ENCODE assay signal across 9 cellular contexts in genomic region chr3:117407317-117407716, GRCh38.
DNase-seq lines count a peak whose midpoint lies in the region; ATAC-seq, FAIRE-seq and TF ChIP-seq lines count a peak whose summit lies in the region.
"Had no signal": no experiment of that assay in that cellular context is flagged by ENCODE, and none has a peak within 500 bp of the region (broad histone marks: within the 10 kb centered on the region; RNA-seq: fewer than 3 reads in every experiment).

No MANE protein-coding gene starts in this region.

- H3K27ac Mint-ChIP-seq in astrocyte (ENCODE audit: unreplicated experiment), result no peak overlapping the region
- H3K27ac Mint-ChIP-seq: activated naive CD8-positive, alpha-beta T cell treated with anti-CD3 and anti-CD28 coated beads, Interleukin-2, amount 10 ng/mL, durations not matched to agents 7 days and 5 days had no signal

- FAIRE-seq in A549 (lab: Jason Lieb, UNC), result no peak
- no peak for FAIRE-seq in astrocyte (lab: Jason Lieb, UNC)

- intact Hi-C loops in transverse colon (cut with DNase I; ENCODE audit: low total_unique reads), result no loop called here

- H3K9me3 ChIP-seq in A549 (no peaks in the 10 kb centered on the region), astrocyte (ENCODE audit: insufficient read depth, low read depth, low read length) (no peaks in the 10 kb centered on the region), transverse colon (no peaks in the 10 kb centered on the region)

- in situ Hi-C loops in transverse colon (cut with MboI; ENCODE audit: low pct_ligation_motif_present in 1 of 4, low pct_unique_long_range_greater_than_20kb in 1 of 4, low sequenced_read_pairs in 3 of 4), result no loop called here

- peak in 1 of 2 experiments; percentile 81; a peak in 3 of 6 replicates for ATAC-seq in A549
- ATAC-seq in GM18858 (IDR thresholded peaks at IDR 0.05; ENCODE audit: unreplicated experiment), result peak; percentile 76
- ATAC-seq in HG03520 (IDR thresholded peaks at IDR 0.05; ENCODE audit: unreplicated experiment), result peak; percentile 93

- peak; percentile 34 to 56; a peak in 3 of 5 replicates for TF ChIP-seq RAD21 in A549 (conservative IDR thresholded peaks at IDR 0.05 in 1 of 2, IDR thresholded peaks at IDR 0.05 in 1 of 2)

- CTCF ChIA-PET in A549 (lab: Yijun Ruan, JAX), result interaction anchor here (1.0 to 1.6 kb wide), 3 partner anchors 19 to 142 kb away, joined by 3 to 4 read pairs (median 3); no protein-coding TSS in a partner anchor

- peaks cover 7% of the 10 kb centered on the region for H3K4me1 Mint-ChIP-seq in astrocyte (ENCODE audit: low read depth, unreplicated experiment)
- H3K4me1 Mint-ChIP-seq: activated naive CD8-positive, alpha-beta T cell treated with anti-CD3 and anti-CD28 coated beads, Interleukin-2, amount 10 ng/mL, durations not matched to agents 7 days and 5 days had no signal

- H3K27me3 Mint-ChIP-seq in astrocyte (ENCODE audit: low read depth, unreplicated experiment), result no peaks in the 10 kb centered on the region
- H3K27me3 Mint-ChIP-seq: activated naive CD8-positive, alpha-beta T cell treated with anti-CD3 and anti-CD28 coated beads, Interleukin-2, amount 10 ng/mL, durations not matched to agents 7 days and 5 days had no signal

- peak; percentile 30 to 37 for DNase-seq in A549 (ENCODE audit: low read depth in 1 of 2, low spot score in 1 of 2)
- no peak for DNase-seq in astrocyte (ENCODE audit: low read depth)
- no peak for DNase-seq in transverse colon
- no peak for DNase-seq in activated CD8-positive, alpha-beta memory T cell treated with anti-CD3 and anti-CD28 coated beads, Interleukin-2, amount 50 U/mL, for 4 hours
- no peak for DNase-seq in mesenteric fat pad (ENCODE audit: low spot score)
- DNase-seq in kidney glomerular epithelial cell (lab: John Stamatoyannopoulos, UW), result no peak
- DNase-seq: activated naive CD8-positive, alpha-beta T cell treated with anti-CD3 and anti-CD28 coated beads, Interleukin-2, amount 10 ng/mL, durations not matched to agents 7 days and 5 days had no signal

- H3K36me3 Mint-ChIP-seq in astrocyte (ENCODE audit: low read depth, unreplicated experiment), result no peaks in the 10 kb centered on the region
- H3K36me3 Mint-ChIP-seq: activated naive CD8-positive, alpha-beta T cell treated with anti-CD3 and anti-CD28 coated beads, Interleukin-2, amount 10 ng/mL, durations not matched to agents 7 days and 5 days had no signal

- no peak overlapping the region for H2AFZ ChIP-seq in astrocyte (ENCODE audit: low read depth, low read length)

- H3K4me2 ChIP-seq in A549 (no peak overlapping the region), astrocyte (ENCODE audit: low read length) (no peak overlapping the region)

- H3K27me3 ChIP-seq in astrocyte (ENCODE audit: insufficient read depth, low read length) (no peaks in the 10 kb centered on the region), transverse colon (no peaks in the 10 kb centered on the region)

- H3K9ac ChIP-seq in astrocyte (ENCODE audit: low read length), result no peak overlapping the region

- H3K9me3 Mint-ChIP-seq in astrocyte (ENCODE audit: unreplicated experiment), result no peaks in the 10 kb centered on the region
- H3K9me3 Mint-ChIP-seq: activated naive CD8-positive, alpha-beta T cell treated with anti-CD3 and anti-CD28 coated beads, Interleukin-2, amount 10 ng/mL, durations not matched to agents 7 days and 5 days had no signal

- H3K4me3 ChIP-seq in A549 (no peak overlapping the region), astrocyte (ENCODE audit: insufficient read depth, low read depth, low read length) (no peak overlapping the region), transverse colon (no peak overlapping the region)

- H3K4me1 ChIP-seq in A549, result peaks cover 3% of the 10 kb centered on the region; the same call in 1 of the 3 replicates
- no peaks in the 10 kb centered on the region for H3K4me1 ChIP-seq in astrocyte (ENCODE audit: insufficient read depth, low read length)
- no peaks in the 10 kb centered on the region for H3K4me1 ChIP-seq in transverse colon

- TF ChIP-seq CTCF in A549 (IDR thresholded peaks at IDR 0.05), result peak; percentile 28; the same call in 1 of the 3 replicates
- TF ChIP-seq CTCF in astrocyte (IDR thresholded peaks at IDR 0.05; ENCODE audit: insufficient read depth, low read depth, low read length), result peak; percentile 37
- TF ChIP-seq CTCF in transverse colon (IDR thresholded peaks at IDR 0.05), result peak in 3 of 5 experiments; percentile 28 to 46 (median 29)

- no peaks in the 10 kb centered on the region for H3K79me2 ChIP-seq in astrocyte (ENCODE audit: insufficient read depth, low read length)

- TF ChIP-seq EP300 in A549 (IDR thresholded peaks at IDR 0.05) (no peak), transverse colon (IDR thresholded peaks at IDR 0.05; ENCODE audit: low read depth) (no peak)

- no peaks in the 10 kb centered on the region for H3K36me3 ChIP-seq in astrocyte (ENCODE audit: insufficient read depth, low read length)
- no peaks in the 10 kb centered on the region for H3K36me3 ChIP-seq in transverse colon

- H3K4me3 Mint-ChIP-seq in astrocyte (ENCODE audit: unreplicated experiment), result no peak overlapping the region
- H3K4me3 Mint-ChIP-seq: activated naive CD8-positive, alpha-beta T cell treated with anti-CD3 and anti-CD28 coated beads, Interleukin-2, amount 10 ng/mL, durations not matched to agents 7 days and 5 days had no signal

- TF ChIP-seq POLR2A in A549 (IDR thresholded peaks at IDR 0.05; ENCODE audit: low read length), result no peak
- TF ChIP-seq POLR2A in transverse colon (IDR thresholded peaks at IDR 0.05), result no peak

- no peak overlapping the region for H3K27ac ChIP-seq in A549
- no peak overlapping the region for H3K27ac ChIP-seq in astrocyte (ENCODE audit: low read depth, low read length)
- no peak overlapping the region for H3K27ac ChIP-seq in transverse colon

- no peaks in the 10 kb centered on the region for H4K20me1 ChIP-seq in astrocyte (ENCODE audit: insufficient read depth, low read length)

- POLR2A ChIA-PET in A549 (lab: Yijun Ruan, JAX), result no interaction called here

TF ChIP-seq in A549, 52 proteins besides CTCF, POLR2A, EP300 and RAD21:
- TF ChIP-seq SMC3 (IDR thresholded peaks at IDR 0.05) (0 out of 3 replicates have a peak, but pooled peaks have one; percentile 21), CBX8 (IDR thresholded peaks at IDR 0.05) (no peak)

Comparison
In these comparisons a context has a peak if more than half of its experiments do, and no peak if none do; other contexts are left out.
1. DNase-seq: peak in A549 (2 of 2); none in astrocyte (single experiment), transverse colon (single experiment), activated CD8-positive, alpha-beta memory T cell treated with anti-CD3 and anti-CD28 coated beads, Interleukin-2, amount 50 U/mL, for 4 hours (single experiment), mesenteric fat pad (single experiment) and kidney glomerular epithelial cell (single experiment).
2. Peak in every context shown above with its lines, with median percentiles within 50 percentile points of each other: CTCF ChIP-seq.